Comparison of ENCODE assay signal across 1 cellular context in genomic region chr10:12489806-12490205, GRCh38.
TF ChIP-seq lines count a peak whose summit lies in the region.

No MANE protein-coding gene starts in this region.

TF ChIP-seq in GM23338, 12 proteins besides CTCF, POLR2A, EP300 and RAD21 (continued from another document):
- TF ChIP-seq ZNF462 (CRISPR knock-in tag; IDR thresholded peaks at IDR 0.05), result no peak
- no peak for TF ChIP-seq EZH2phosphoT487 (IDR thresholded peaks at IDR 0.05; ENCODE audit: unreplicated experiment)
- TF ChIP-seq POLR2AphosphoS5 (IDR thresholded peaks at IDR 0.05; ENCODE audit: low read depth), result no peak
- TF ChIP-seq EZH2 (IDR thresholded peaks at IDR 0.05; ENCODE audit: low read depth, unreplicated experiment), result no peak
- no peak for TF ChIP-seq CREB1 (CRISPR knock-in tag; IDR thresholded peaks at IDR 0.05; ENCODE audit: low read depth)
- no peak for TF ChIP-seq ZNF331 (CRISPR knock-in tag; IDR thresholded peaks at IDR 0.05; ENCODE audit: low read depth)
TF ChIP-seq in GM23338: peak in this region for 0.
